ENCODE assay signal across 16 cellular contexts in the genomic region with DNA sequence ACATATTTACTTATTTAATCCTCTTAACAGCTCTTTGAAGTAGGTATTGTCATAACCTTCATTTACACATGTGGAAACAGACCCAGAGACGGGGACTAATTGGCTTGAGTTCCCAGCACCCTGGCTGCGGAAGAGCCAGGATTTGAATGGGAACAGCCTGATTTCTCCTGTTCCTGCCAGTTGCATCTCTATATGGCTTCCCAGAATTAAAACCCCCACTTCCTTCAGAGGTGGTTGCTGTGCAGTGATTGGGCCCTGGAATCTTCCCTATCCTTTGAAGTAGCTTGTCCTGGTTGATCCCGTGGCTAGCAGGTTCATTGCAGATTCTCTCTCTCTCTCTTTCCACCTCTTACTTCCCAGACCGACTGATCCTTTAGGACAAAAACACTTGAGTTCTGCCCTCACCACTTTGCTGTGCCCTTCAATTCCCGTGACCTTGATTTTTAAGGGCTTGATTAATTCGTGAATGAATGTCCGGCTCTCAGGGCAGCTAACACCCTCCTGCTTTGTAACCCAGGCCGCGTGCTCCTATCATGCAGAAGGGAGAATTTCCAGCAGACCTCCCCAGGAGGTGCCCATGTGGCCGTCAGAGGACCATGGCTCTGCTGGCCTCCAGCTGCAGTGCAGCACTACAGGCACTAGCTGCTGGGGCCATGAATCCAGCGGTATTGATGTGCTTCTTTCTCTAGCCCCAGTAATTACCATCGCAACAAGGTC.
DNase-seq lines count a peak whose midpoint lies in the region; ATAC-seq and TF ChIP-seq lines count a peak whose summit lies in the region.
"Had no signal": no experiment of that assay in that cellular context is flagged by ENCODE, and none has a peak within 500 bp of the region (broad histone marks: within the 10 kb centered on the region; RNA-seq: fewer than 3 reads in every experiment).

No MANE protein-coding gene starts in this region.

- H3K27me3 ChIP-seq in HUES64 (ENCODE audit: insufficient read depth, low read length) (no peaks in the 10 kb centered on the region), NT2/D1 (ENCODE audit: insufficient read depth, insufficient read length) (no peaks in the 10 kb centered on the region), SJCRH30 (no peaks in the 10 kb centered on the region), PC-9 (ENCODE audit: insufficient read depth, low read depth) (peaks cover 57% of the 10 kb centered on the region)
- H3K27me3 ChIP-seq: MG63, upper lobe of left lung had no signal

- POLR2A ChIA-PET in PC-9 (lab: Charles Lee; ENCODE audit: unreplicated experiment) = no interaction called here
- POLR2A ChIA-PET in activated CD8-positive, alpha-beta T cell treated with anti-CD3 and anti-CD28 coated beads for 36 hours (lab: Charles Lee) = interaction anchor here (0.8 kb wide), 1 partner anchor 95 kb away, joined by 3 read pairs; no protein-coding TSS in a partner anchor

- H3K4me1 Mint-ChIP-seq in activated CD8-positive, alpha-beta T cell treated with anti-CD3 and anti-CD28 coated beads for 36 hours (ENCODE audit: low read depth) = no peaks in the 10 kb centered on the region
- H3K4me1 Mint-ChIP-seq: activated B cell treated with CpG ODN at 0.5 μM for 24 hours, T-cell had no signal

- no peak overlapping the region for H3K4me2 ChIP-seq in PC-9

- WGBS in HUES64 = 9% methylated on average over 12 of the region's 12 CpGs

- H3K4me1 ChIP-seq in HUES64 (ENCODE audit: insufficient read depth, low read length) (peaks cover 35% of the 10 kb centered on the region), NT2/D1 (ENCODE audit: insufficient read depth, insufficient read length) (no peaks in the 10 kb centered on the region), SJCRH30 (no peaks in the 10 kb centered on the region), PC-9 (replicated peaks; ENCODE audit: insufficient read depth) (no peaks in the 10 kb centered on the region)
- H3K4me1 ChIP-seq: upper lobe of left lung had no signal

- peak overlapping the region; percentile 61 for H3K9ac ChIP-seq in HUES64 (ENCODE audit: low read depth, low read length)
- peak overlapping the region; percentile 54 for H3K9ac ChIP-seq in NT2/D1 (ENCODE audit: insufficient read length, low read depth)

- H3K4me3 ChIP-seq in HUES64 (ENCODE audit: low read length) (peak overlapping the region; percentile 23), NT2/D1 (ENCODE audit: insufficient read length, low read depth) (no peak overlapping the region), foreskin fibroblast (ENCODE audit: low read depth in 1 of 2, low read length in 2 of 2) (no peak overlapping the region), SJCRH30 (no peak overlapping the region), PC-9 (no peak overlapping the region)
- H3K4me3 ChIP-seq: MG63, upper lobe of left lung had no signal

- H3K27ac ChIP-seq in HUES64 (ENCODE audit: low read depth, low read length) = peak overlapping the region; percentile 73
- H3K27ac ChIP-seq in SJCRH30 = no peak overlapping the region
- H3K27ac ChIP-seq in PC-9 = no peak overlapping the region
- H3K27ac ChIP-seq: upper lobe of left lung had no signal

- peaks cover 7% of the 10 kb centered on the region; the same call in 1 of the 2 replicates for H3K9me3 ChIP-seq in HUES64 (ENCODE audit: insufficient read depth, low read depth, low read length)
- H3K9me3 ChIP-seq in NT2/D1 (ENCODE audit: insufficient read depth, low read length) = no peaks in the 10 kb centered on the region
- H3K9me3 ChIP-seq in SJCRH30 (replicated peaks) = no peaks in the 10 kb centered on the region
- H3K9me3 ChIP-seq in PC-9 (ENCODE audit: insufficient read depth, low read depth) = peaks cover 5% of the 10 kb centered on the region; the same call in 1 of the 2 replicates
- H3K9me3 ChIP-seq: MG63 had no signal

- DNase-seq in DMS153 (lab: John Stamatoyannopoulos, UW) = peak; percentile 53
- peak; percentile 80 for DNase-seq in NT2/D1 (ENCODE audit: low read depth, low spot score)
- DNase-seq in iPS DF 19.7 (ENCODE audit: low read depth, low spot score) = peak; percentile 68
- no peak for DNase-seq in foreskin fibroblast
- no peak for DNase-seq in SJCRH30
- no peak for DNase-seq in PC-9
- no peak for DNase-seq in activated CD8-positive, alpha-beta T cell treated with anti-CD3 and anti-CD28 coated beads for 36 hours
- DNase-seq: activated B cell treated with CpG ODN at 0.5 μM for 24 hours; activated naive CD4-positive, alpha-beta T cell treated with Interleukin-2 at 50 U/mL for 16 hours; effector CD8-positive, alpha-beta T cell; MG63; NCI-H446 treated with DMSO at 0.1 percent for 48 hours; stimulated activated CD4-positive, alpha-beta T cell treated with anti-CD3 and anti-CD28 coated beads, Interleukin-4, amount 100 ng/mL, for 4 hours; T-cell; upper lobe of left lung had no signal

- H3K4me3 Mint-ChIP-seq in activated CD8-positive, alpha-beta T cell treated with anti-CD3 and anti-CD28 coated beads for 36 hours = no peak overlapping the region
- H3K4me3 Mint-ChIP-seq: activated B cell treated with CpG ODN at 0.5 μM for 24 hours, T-cell had no signal

- H3K9me2 ChIP-seq in PC-9 (ENCODE audit: insufficient read depth) = no peaks in the 10 kb centered on the region; the same call in 1 of the 2 replicates

- CTCF ChIA-PET in PC-9 (lab: Charles Lee) = no interaction called here
- CTCF ChIA-PET in activated CD8-positive, alpha-beta T cell treated with anti-CD3 and anti-CD28 coated beads for 36 hours (lab: Charles Lee) = no interaction called here

- TF ChIP-seq CTCF in foreskin fibroblast (IDR thresholded peaks at IDR 0.05; ENCODE audit: low read depth, low read length) = no peak
- TF ChIP-seq CTCF in PC-9 (conservative IDR thresholded peaks at IDR 0.05) = no peak
- no peak for TF ChIP-seq CTCF in activated CD8-positive, alpha-beta T cell treated with anti-CD3 and anti-CD28 coated beads for 36 hours (IDR thresholded peaks at IDR 0.05)

- no peaks in the 10 kb centered on the region for H3K36me3 Mint-ChIP-seq in activated CD8-positive, alpha-beta T cell treated with anti-CD3 and anti-CD28 coated beads for 36 hours (ENCODE audit: low read depth)
- H3K36me3 Mint-ChIP-seq: T-cell had no signal

- no peak overlapping the region for H3K27ac Mint-ChIP-seq in activated CD8-positive, alpha-beta T cell treated with anti-CD3 and anti-CD28 coated beads for 36 hours
- H3K27ac Mint-ChIP-seq: activated B cell treated with CpG ODN at 0.5 μM for 24 hours, T-cell had no signal

- no peak overlapping the region for H2AFZ ChIP-seq in PC-9

- no TSS peak for BruUV-seq in PC-9 (replicated peaks; lab: Mats Ljungman, UMichigan)

- no peaks in the 10 kb centered on the region for H4K20me1 ChIP-seq in PC-9 (ENCODE audit: insufficient read depth)

- intact Hi-C loops in PC-9 (cut with micrococcal nuclease; ENCODE audit: unreplicated experiment) = no loop called here
- intact Hi-C loops in activated CD8-positive, alpha-beta T cell treated with anti-CD3 and anti-CD28 coated beads for 36 hours (cut with micrococcal nuclease) = no loop called here

- H3K36me3 ChIP-seq in HUES64 (ENCODE audit: insufficient read depth, low read length) (no peaks in the 10 kb centered on the region), NT2/D1 (ENCODE audit: insufficient read depth, insufficient read length, low read length) (no peaks in the 10 kb centered on the region), SJCRH30 (no peaks in the 10 kb centered on the region), PC-9 (ENCODE audit: low read depth) (no peaks in the 10 kb centered on the region)
- H3K36me3 ChIP-seq: MG63, upper lobe of left lung had no signal

- ATAC-seq in activated CD8-positive, alpha-beta T cell treated with anti-CD3 and anti-CD28 coated beads for 36 hours = no peak
- ATAC-seq: T-cell had no signal

- peaks cover 6% of the 10 kb centered on the region for H3K9me3 Mint-ChIP-seq in activated CD8-positive, alpha-beta T cell treated with anti-CD3 and anti-CD28 coated beads for 36 hours

- H3F3A ChIP-seq in PC-9 (ENCODE audit: insufficient read depth, low read depth) = no peaks in the 10 kb centered on the region

- no peaks in the 10 kb centered on the region for H3K79me2 ChIP-seq in PC-9 (ENCODE audit: low read depth)

- H3K27me3 Mint-ChIP-seq in activated CD8-positive, alpha-beta T cell treated with anti-CD3 and anti-CD28 coated beads for 36 hours = peaks cover 18% of the 10 kb centered on the region

Comparison
In these comparisons a context has a peak if more than half of its experiments do, and no peak if none do; other contexts are left out.
1. DNase-seq: peak in DMS153 (single experiment), NT2/D1 (single experiment) and iPS DF 19.7 (single experiment); none in foreskin fibroblast (0 of 2), SJCRH30 (0 of 2), PC-9 (0 of 2) and activated CD8-positive, alpha-beta T cell treated with anti-CD3 and anti-CD28 coated beads for 36 hours (single experiment).